Comparison of ENCODE assay signal across 12 cellular contexts in genomic region chr3:69219101-69219708, GRCh38.
"Had no signal": no experiment of that assay in that cellular context is flagged by ENCODE, and none has a peak within 500 bp of the region (broad histone marks: within the 10 kb centered on the region; RNA-seq: fewer than 3 reads in every experiment).

No MANE protein-coding gene starts in this region.

- H3K36me3 Mint-ChIP-seq: activated naive CD4-positive, alpha-beta T cell treated with anti-CD3 and anti-CD28 coated beads, Interleukin-2, amount 50 U/mL, for 72 hours had no signal

- H3K4me3 Mint-ChIP-seq: neural progenitor cell; T-helper 2 cell treated with Interferon-gamma antibody and Interleukin-4, amounts not matched to agents 5 μg/mL and 100 μg/mL, for 36 hours had no signal

- H3K4me1 Mint-ChIP-seq: neural progenitor cell had no signal

- DNase-seq: activated CD4-positive, CD25-positive, alpha-beta regulatory T cell treated with anti-CD3 and anti-CD28 coated beads, Interleukin-2, amount 50 U/mL, for 72 hours; activated effector memory CD4-positive, alpha-beta T cell treated with anti-CD3 and anti-CD28 coated beads, Interleukin-2, amount 50 U/mL, for 16 hours; amygdala; ovary; stimulated activated CD4-positive, alpha-beta T cell treated with anti-CD3 and anti-CD28 coated beads, Interleukin-4, amount 100 ng/mL, for 1 hour; stimulated activated CD8-positive, alpha-beta memory T cell treated with anti-CD3 and anti-CD28 coated beads, Interleukin-4, amount 100 ng/mL, for 48 hours; stomach; SW 1271 had no signal

- H3K27me3 ChIP-seq: gastroesophageal sphincter, neural progenitor cell, ovary, stomach had no signal

- H3K27ac ChIP-seq: gastroesophageal sphincter, neural progenitor cell, ovary, stomach had no signal

- H3K9me3 Mint-ChIP-seq: neural progenitor cell had no signal

- ATAC-seq: gastroesophageal sphincter had no signal

- H3K9me3 ChIP-seq: gastroesophageal sphincter, ovary, stomach had no signal

- H3K36me3 ChIP-seq: gastroesophageal sphincter, neural progenitor cell, ovary had no signal

- H3K4me1 ChIP-seq: gastroesophageal sphincter, neural progenitor cell, stomach had no signal

- H3K27ac Mint-ChIP-seq: activated naive CD4-positive, alpha-beta T cell treated with anti-CD3 and anti-CD28 coated beads, Interleukin-2, amount 50 U/mL, for 72 hours; neural progenitor cell; T-helper 2 cell treated with Interferon-gamma antibody and Interleukin-4, amounts not matched to agents 5 μg/mL and 100 μg/mL, for 36 hours had no signal

- H3K4me3 ChIP-seq: gastroesophageal sphincter, neural progenitor cell, ovary, stomach had no signal
